7 cellular contexts compared by ENCODE assay signal in genomic region chr16:30096862-30097563, GRCh38. TPM values are rescaled to one million over a fixed set of nuclear protein-coding genes. Genes with fewer than 3 reads are reported as not detected.
DNase-seq lines count a peak whose midpoint lies in the region; ATAC-seq and TF ChIP-seq lines count a peak whose summit lies in the region.

No MANE protein-coding gene starts in this region.

- peaks cover 39% of the 10 kb centered on the region for H3K36me3 Mint-ChIP-seq in activated CD8-positive, alpha-beta T cell treated with anti-CD3 and anti-CD28 coated beads for 36 hours (ENCODE audit: low read depth)

- H3K27me3 Mint-ChIP-seq in activated CD8-positive, alpha-beta T cell treated with anti-CD3 and anti-CD28 coated beads for 36 hours, result no peaks in the 10 kb centered on the region
- H3K27me3 Mint-ChIP-seq in stimulated activated naive CD8-positive, alpha-beta T cell treated with anti-CD3 and anti-CD28 coated beads, Interleukin-15, amount 100 ng/mL, for 72 hours, result no peaks in the 10 kb centered on the region

- no peak for DNase-seq in activated CD8-positive, alpha-beta T cell treated with anti-CD3 and anti-CD28 coated beads for 36 hours
- DNase-seq in stimulated activated naive CD8-positive, alpha-beta T cell treated with anti-CD3 and anti-CD28 coated beads, Interleukin-15, amount 100 ng/mL, for 72 hours, result no peak
- no peak for DNase-seq in cerebellum (ENCODE audit: low spot score)
- no peak for DNase-seq in omental fat pad (ENCODE audit: low spot score)
- DNase-seq in NK-92 treated with Interleukin-12 subunit alpha and Interleukin-12 subunit beta, amount 100 ng/mL, for 24 hours (lab: John Stamatoyannopoulos, UW), result no peak

- H3K4me3 ChIP-seq in HUES64 (ENCODE audit: low read length) (peak overlapping the region; percentile 49), iPS-15b (ENCODE audit: low read depth, low read length) (peak overlapping the region; percentile 67)

- H3K27ac ChIP-seq in HUES64 (ENCODE audit: low read depth, low read length), result peak overlapping the region; percentile 83

- H3K9me3 ChIP-seq in HUES64 (ENCODE audit: insufficient read depth, low read depth, low read length) (peaks cover 21% of the 10 kb centered on the region), iPS-15b (ENCODE audit: control insufficient read depth, insufficient read depth, low read length) (peaks cover 13% of the 10 kb centered on the region)

- 95% methylated on average over 18 of the region's 18 CpGs for WGBS in HUES64

- peaks cover 21% of the 10 kb centered on the region for H3K9me3 Mint-ChIP-seq in activated CD8-positive, alpha-beta T cell treated with anti-CD3 and anti-CD28 coated beads for 36 hours
- H3K9me3 Mint-ChIP-seq in stimulated activated naive CD8-positive, alpha-beta T cell treated with anti-CD3 and anti-CD28 coated beads, Interleukin-15, amount 100 ng/mL, for 72 hours, result peaks cover 23 to 24% of the 10 kb centered on the region in 2 donors

- H3K9ac ChIP-seq in HUES64 (ENCODE audit: low read depth, low read length) (peak overlapping the region; percentile 71; the same call in 1 of the 2 replicates), iPS-15b (ENCODE audit: low read depth, low read length) (no peak overlapping the region)

- POLR2A ChIA-PET in activated CD8-positive, alpha-beta T cell treated with anti-CD3 and anti-CD28 coated beads for 36 hours (lab: Charles Lee), result interaction anchor here (0.9 to 1.4 kb wide), 3 partner anchors 10 to 88 kb away, joined by 3 to 5 read pairs (median 4); partner anchors contain the start of gene CORO1A

- CTCF ChIA-PET in activated CD8-positive, alpha-beta T cell treated with anti-CD3 and anti-CD28 coated beads for 36 hours (lab: Charles Lee), result interaction anchor here (1.0 to 1.2 kb wide), 3 partner anchors 15 to 65 kb away, joined by 3 to 4 read pairs (median 3); no protein-coding TSS in a partner anchor

- H3K4me3 Mint-ChIP-seq in activated CD8-positive, alpha-beta T cell treated with anti-CD3 and anti-CD28 coated beads for 36 hours, result peak overlapping the region; percentile 63
- H3K4me3 Mint-ChIP-seq in stimulated activated naive CD8-positive, alpha-beta T cell treated with anti-CD3 and anti-CD28 coated beads, Interleukin-15, amount 100 ng/mL, for 72 hours, result peak overlapping the region; percentile 78 to 83

- H3K4me1 Mint-ChIP-seq in activated CD8-positive, alpha-beta T cell treated with anti-CD3 and anti-CD28 coated beads for 36 hours (ENCODE audit: low read depth), result peaks cover 29% of the 10 kb centered on the region
- H3K4me1 Mint-ChIP-seq in stimulated activated naive CD8-positive, alpha-beta T cell treated with anti-CD3 and anti-CD28 coated beads, Interleukin-15, amount 100 ng/mL, for 72 hours, result peaks cover 37% of the 10 kb centered on the region

- H3K27ac Mint-ChIP-seq in activated CD8-positive, alpha-beta T cell treated with anti-CD3 and anti-CD28 coated beads for 36 hours, result peak overlapping the region; percentile 88
- H3K27ac Mint-ChIP-seq in stimulated activated naive CD8-positive, alpha-beta T cell treated with anti-CD3 and anti-CD28 coated beads, Interleukin-15, amount 100 ng/mL, for 72 hours, result peak overlapping the region; percentile 90 to 94

- intact Hi-C loops in activated CD8-positive, alpha-beta T cell treated with anti-CD3 and anti-CD28 coated beads for 36 hours (cut with micrococcal nuclease), result loop anchor here (10.0 kb wide), 2 partner anchors 278 to 458 kb away; partner anchors contain the start of genes MYL11, TBC1D10B and ZNF764

- peaks cover 2% of the 10 kb centered on the region; the same call in 1 of the 2 replicates for H3K36me3 ChIP-seq in HUES64 (ENCODE audit: insufficient read depth, low read length)
- no peaks in the 10 kb centered on the region for H3K36me3 ChIP-seq in iPS-15b (ENCODE audit: control insufficient read depth, insufficient read depth, low read length)

- no peaks in the 10 kb centered on the region for H3K27me3 ChIP-seq in HUES64 (ENCODE audit: insufficient read depth, low read length)
- H3K27me3 ChIP-seq in iPS-15b (ENCODE audit: control insufficient read depth, insufficient read depth, low read length), result no peaks in the 10 kb centered on the region

- no peak for TF ChIP-seq CTCF in activated CD8-positive, alpha-beta T cell treated with anti-CD3 and anti-CD28 coated beads for 36 hours (IDR thresholded peaks at IDR 0.05)
- TF ChIP-seq CTCF in omental fat pad (IDR thresholded peaks at IDR 0.05), result no peak

- H3K4me1 ChIP-seq in HUES64 (ENCODE audit: insufficient read depth, low read length) (peaks cover 7% of the 10 kb centered on the region; the same call in 1 of the 2 replicates), iPS-15b (ENCODE audit: control insufficient read depth, insufficient read depth, low read length) (no peaks in the 10 kb centered on the region)

- ATAC-seq in activated CD8-positive, alpha-beta T cell treated with anti-CD3 and anti-CD28 coated beads for 36 hours, result no peak
- no peak for ATAC-seq in stimulated activated naive CD8-positive, alpha-beta T cell treated with anti-CD3 and anti-CD28 coated beads, Interleukin-15, amount 100 ng/mL, for 72 hours
- no peak for ATAC-seq in omental fat pad (ENCODE audit: low FRiP score)

RNA-seq across cellular contexts. Expression of gene YPEL3, which starts 1.0 kb away (rescaled TPM):
- polyA plus RNA-seq in HUES64 (2013, experiment 1 of 2), result 22.9 TPM
- 29.7 TPM for polyA plus RNA-seq in HUES64 (2013, experiment 2 of 2)
- total RNA-seq in activated CD8-positive, alpha-beta T cell treated with anti-CD3 and anti-CD28 coated beads for 36 hours, result 10 to 100 TPM; 17.7 to 19.5 TPM
- total RNA-seq in cerebellum, result 19.3 TPM
- total RNA-seq in omental fat pad, result 10 to 100 TPM; 33.0 to 93.7 (median 74.9) TPM

RNA-seq across cellular contexts. Expression of gene TBX6, which starts 5.3 kb away (rescaled TPM):
- polyA plus RNA-seq in HUES64 (2013, experiment 1 of 2), result 3.1 TPM
- polyA plus RNA-seq in HUES64 (2013, experiment 2 of 2), result 3.2 TPM
- total RNA-seq in activated CD8-positive, alpha-beta T cell treated with anti-CD3 and anti-CD28 coated beads for 36 hours, result 1 to 10 TPM; 2.5 TPM
- total RNA-seq in cerebellum (0.45 TPM), omental fat pad (under 1 TPM in 2 of 4 donors, not detected in 2; 0.36 to 0.56 TPM)

RNA-seq across cellular contexts. Expression of gene GDPD3, which starts 16.3 kb away (rescaled TPM):
- polyA plus RNA-seq in HUES64 (2013, experiment 1 of 2), result 0.75 TPM
- polyA plus RNA-seq in HUES64 (2013, experiment 2 of 2), result 1.7 TPM
- total RNA-seq in activated CD8-positive, alpha-beta T cell treated with anti-CD3 and anti-CD28 coated beads for 36 hours, result 1 to 10 TPM; 4.5 to 5.7 TPM
- total RNA-seq in cerebellum (1.1 TPM), omental fat pad (1 to 10 TPM; 1.6 to 6.3 (median 2.8) TPM)

RNA-seq across cellular contexts. Expression of gene PPP4C, which starts 21.2 kb away (rescaled TPM):
- 123 TPM for polyA plus RNA-seq in HUES64 (2013, experiment 1 of 2)
- 122 TPM for polyA plus RNA-seq in HUES64 (2013, experiment 2 of 2)
- 100 to 1,000 TPM; 116 to 121 TPM for total RNA-seq in activated CD8-positive, alpha-beta T cell treated with anti-CD3 and anti-CD28 coated beads for 36 hours
- total RNA-seq in cerebellum, result 56.4 TPM
- total RNA-seq in omental fat pad, result 10 to 100 TPM; 49.8 to 59.1 (median 56.3) TPM

RNA-seq across cellular contexts. Expression of gene MAPK3, which starts 26.0 kb away (rescaled TPM):
- polyA plus RNA-seq in HUES64 (2013, experiment 1 of 2), result 38.1 TPM
- 52.5 TPM for polyA plus RNA-seq in HUES64 (2013, experiment 2 of 2)
- total RNA-seq in activated CD8-positive, alpha-beta T cell treated with anti-CD3 and anti-CD28 coated beads for 36 hours, result 10 to 100 TPM; 57.6 to 60.1 TPM
- total RNA-seq in cerebellum (16.4 TPM), omental fat pad (100 to 1,000 TPM in 1 of 4 donors, 10 to 100 TPM in 3; 58.1 to 149 (median 87.0) TPM)
